Comparison of ENCODE assay signal across 20 cellular contexts in genomic region chr6:40654828-40655227, GRCh38.
DNase-seq lines count a peak whose midpoint lies in the region; FAIRE-seq and TF ChIP-seq lines count a peak whose summit lies in the region.
"Had no signal": no experiment of that assay in that cellular context is flagged by ENCODE, and none has a peak within 500 bp of the region (broad histone marks: within the 10 kb centered on the region; RNA-seq: fewer than 3 reads in every experiment).

No MANE protein-coding gene starts in this region.

- no peak for TF ChIP-seq POLR2A in GM12891 (IDR thresholded peaks at IDR 0.05; ENCODE audit: low read depth, low read length)

- no peak for DNase-seq in D721Med (ENCODE audit: insufficient read length, low spot score)
- DNase-seq in GM12891 (ENCODE audit: insufficient read length, low spot score) = no peak
- no peak for DNase-seq in HTR-8/SVneo (ENCODE audit: insufficient read length, low spot score)
- no peak for DNase-seq in urothelium cell line (ENCODE audit: low spot score)
- no peak for DNase-seq in GDM1 (lab: John Stamatoyannopoulos, UW)
- DNase-seq in NCI-H187 treated with DMSO at 0.1 percent for 48 hours (lab: John Stamatoyannopoulos, UW) = no peak
- DNase-seq in UCSD-AML1 (lab: John Stamatoyannopoulos, UW; ENCODE audit: unreplicated experiment) = no peak
- DNase-seq: 8988T; ACHN; BE2C; C1 segment of cervical spinal cord; CD4-positive, alpha-beta memory T cell; CD4-positive, CD25-positive, alpha-beta regulatory T cell; CD8-positive, alpha-beta memory T cell; COR-L47; DMS79 treated with DMSO at 0.1 percent for 48 hours had no signal

- no peak for TF ChIP-seq CTCF in D721Med (IDR thresholded peaks at IDR 0.05; ENCODE audit: insufficient read depth, missing control alignments)

- FAIRE-seq in D721Med (lab: Jason Lieb, UNC) (peak; percentile 11), GM12891 (lab: Jason Lieb, UNC) (peak; percentile 63), HTR-8/SVneo (lab: Jason Lieb, UNC) (peak; percentile 81), urothelium cell line (lab: Jason Lieb, UNC) (peak; percentile 5)
- FAIRE-seq: A204.1, G401.6, GM12878, GM19239 had no signal

TF ChIP-seq in GM12891, 5 proteins besides CTCF, POLR2A, EP300 and RAD21:
- no peak for TF ChIP-seq POU2F2 (IDR thresholded peaks at IDR 0.05; ENCODE audit: low read depth, low read length)
- TF ChIP-seq POLR2AphosphoS5 (IDR thresholded peaks at IDR 0.05; ENCODE audit: low read depth, low read length) = no peak
- TF ChIP-seq TAF1 (IDR thresholded peaks at IDR 0.05; ENCODE audit: low read depth, low read length) = no peak
- TF ChIP-seq SPI1 (IDR thresholded peaks at IDR 0.05; ENCODE audit: low read depth, low read length) = no peak
- TF ChIP-seq PAX5 (IDR thresholded peaks at IDR 0.05; ENCODE audit: insufficient read depth, low read length, severe bottlenecking) = no peak
